ENCODE assay signal across 11 cellular contexts in the genomic region with DNA sequence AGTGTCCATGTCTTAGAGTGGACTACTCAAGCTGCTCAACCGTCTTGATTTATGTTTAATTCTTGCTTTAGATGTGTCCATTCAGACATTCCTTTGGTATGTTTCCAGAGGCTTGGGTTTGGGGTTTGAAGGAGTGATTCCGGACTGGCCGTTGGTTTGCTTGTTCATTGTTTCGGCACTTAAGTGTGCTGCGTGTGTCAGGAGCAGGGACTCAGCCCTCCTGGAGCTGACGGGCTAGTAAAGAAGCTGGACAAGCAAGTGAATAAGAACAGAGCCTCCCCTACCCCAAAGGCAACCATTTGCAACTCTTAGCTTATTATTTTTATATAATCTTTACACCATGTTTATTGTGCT.
"Had no signal": no experiment of that assay in that cellular context is flagged by ENCODE, and none has a peak within 500 bp of the region (broad histone marks: within the 10 kb centered on the region; RNA-seq: fewer than 3 reads in every experiment).

No MANE protein-coding gene starts in this region.

- H3K27ac ChIP-seq: upper lobe of left lung had no signal

- H3K4me3 Mint-ChIP-seq: activated CD4-positive, alpha-beta T cell treated with anti-CD3 and anti-CD28 coated beads, Interleukin-2, amount 10 ng/mL, durations not matched to agents 7 days and 5 days; stimulated activated effector memory CD8-positive, alpha-beta T cell treated with anti-CD3 and anti-CD28 coated beads, Interleukin-12 subunit alpha, Interleukin-12 subunit beta, amount 100 ng/mL, for 72 hours; WTC11 had no signal

- ATAC-seq: stimulated activated effector memory CD8-positive, alpha-beta T cell treated with anti-CD3 and anti-CD28 coated beads, Interleukin-12 subunit alpha, Interleukin-12 subunit beta, amount 100 ng/mL, for 72 hours; WTC11 had no signal

- DNase-seq: activated CD4-positive, alpha-beta T cell treated with anti-CD3 and anti-CD28 coated beads, Interleukin-2, amount 10 ng/mL, durations not matched to agents 7 days and 5 days; activated CD8-positive, alpha-beta memory T cell treated with anti-CD3 and anti-CD28 coated beads for 24 hours; activated naive CD4-positive, alpha-beta T cell treated with Interleukin-2 at 50 U/mL for 16 hours; central memory CD4-positive, alpha-beta T cell; cortex of kidney; effector memory CD4-positive, alpha-beta T cell; hippocampal formation; midbrain; upper lobe of left lung had no signal

- H3K27me3 Mint-ChIP-seq: activated CD4-positive, alpha-beta T cell treated with anti-CD3 and anti-CD28 coated beads, Interleukin-2, amount 10 ng/mL, durations not matched to agents 7 days and 5 days had no signal

- H3K4me3 ChIP-seq: upper lobe of left lung had no signal

- H3K36me3 Mint-ChIP-seq: stimulated activated effector memory CD8-positive, alpha-beta T cell treated with anti-CD3 and anti-CD28 coated beads, Interleukin-12 subunit alpha, Interleukin-12 subunit beta, amount 100 ng/mL, for 72 hours had no signal

- H3K27ac Mint-ChIP-seq: activated CD4-positive, alpha-beta T cell treated with anti-CD3 and anti-CD28 coated beads, Interleukin-2, amount 10 ng/mL, durations not matched to agents 7 days and 5 days; WTC11 had no signal
